26 cellular contexts compared by ENCODE assay signal in the genomic region with DNA sequence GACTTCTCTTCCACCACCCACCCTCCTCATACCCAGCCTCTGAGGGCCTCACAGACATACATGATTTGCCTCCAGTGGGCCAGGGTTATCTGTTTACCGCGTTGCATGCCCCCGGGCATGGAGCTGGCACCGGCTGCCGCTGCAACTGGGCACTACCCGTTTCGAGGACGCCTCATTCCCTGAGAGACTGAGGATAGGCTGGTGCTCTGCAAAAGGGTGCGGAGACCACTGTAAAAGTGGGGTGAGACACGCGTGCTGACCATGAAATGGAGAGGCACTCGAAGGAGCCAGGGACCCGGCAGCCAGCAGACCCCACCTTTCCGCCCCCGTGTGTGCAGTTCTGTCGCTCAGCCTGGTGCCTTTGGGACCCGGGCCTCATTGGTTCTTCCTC. TPM values are rescaled to one million over a fixed set of nuclear protein-coding genes. Genes with fewer than 3 reads are reported as not detected.
DNase-seq lines count a peak whose midpoint lies in the region; ATAC-seq and TF ChIP-seq lines count a peak whose summit lies in the region.
"Had no signal": no experiment of that assay in that cellular context is flagged by ENCODE, and none has a peak within 500 bp of the region (broad histone marks: within the 10 kb centered on the region; RNA-seq: fewer than 3 reads in every experiment).

No MANE protein-coding gene starts in this region.

- intact Hi-C loops in activated CD4-positive, alpha-beta memory T cell treated with anti-CD3 and anti-CD28 coated beads for 36 hours (cut with micrococcal nuclease): no loop called here

- H3K4me1 ChIP-seq in KMS-11 (ENCODE audit: low read depth, poor library complexity, severe bottlenecking): peaks cover 22% of the 10 kb centered on the region

- peak overlapping the region; percentile 28; the same call in 1 of the 2 replicates for H3K4me2 ChIP-seq in KMS-11
- H3K4me2 ChIP-seq: smooth muscle cell had no signal

- CTCF ChIA-PET in activated CD4-positive, alpha-beta memory T cell treated with anti-CD3 and anti-CD28 coated beads, Interleukin-2, amount 10 ng/mL, durations not matched to agents 7 days and 5 days (lab: Charles Lee): no interaction called here
- CTCF ChIA-PET in activated CD4-positive, alpha-beta memory T cell treated with anti-CD3 and anti-CD28 coated beads for 36 hours (lab: Charles Lee): no interaction called here

- no peak overlapping the region for H2AFZ ChIP-seq in KMS-11 (ENCODE audit: low read depth)
- H2AFZ ChIP-seq: GM23248 had no signal

- H3K36me3 Mint-ChIP-seq in activated CD4-positive, alpha-beta memory T cell treated with anti-CD3 and anti-CD28 coated beads, Interleukin-2, amount 10 ng/mL, durations not matched to agents 7 days and 5 days (ENCODE audit: low read depth): no peaks in the 10 kb centered on the region
- no peaks in the 10 kb centered on the region for H3K36me3 Mint-ChIP-seq in activated CD4-positive, alpha-beta memory T cell treated with anti-CD3 and anti-CD28 coated beads for 36 hours
- H3K36me3 Mint-ChIP-seq in central memory CD8-positive, alpha-beta T cell (ENCODE audit: insufficient read depth): peaks cover 5% of the 10 kb centered on the region
- no peaks in the 10 kb centered on the region for H3K36me3 Mint-ChIP-seq in stimulated activated effector memory CD8-positive, alpha-beta T cell treated with anti-CD3 and anti-CD28 coated beads, Interleukin-12 subunit alpha, Interleukin-12 subunit beta, amount 100 ng/mL, for 72 hours
- H3K36me3 Mint-ChIP-seq: activated naive CD4-positive, alpha-beta T cell treated with anti-CD3 and anti-CD28 coated beads, Interleukin-2, amount 50 U/mL, for 72 hours had no signal

- H3K27ac ChIP-seq in KMS-11: no peak overlapping the region
- H3K27ac ChIP-seq: 22Rv1, GM23248, HL-60, neutrophil, thoracic aorta had no signal

- no peaks in the 10 kb centered on the region for H3K79me2 ChIP-seq in KMS-11 (ENCODE audit: insufficient read depth, low read depth)

- H3K4me3 Mint-ChIP-seq in activated CD4-positive, alpha-beta memory T cell treated with anti-CD3 and anti-CD28 coated beads, Interleukin-2, amount 10 ng/mL, durations not matched to agents 7 days and 5 days: peak overlapping the region; percentile 2
- no peak overlapping the region for H3K4me3 Mint-ChIP-seq in activated CD4-positive, alpha-beta memory T cell treated with anti-CD3 and anti-CD28 coated beads for 36 hours
- H3K4me3 Mint-ChIP-seq in central memory CD8-positive, alpha-beta T cell: peak overlapping the region; percentile 72
- peak overlapping the region; percentile 46 for H3K4me3 Mint-ChIP-seq in stimulated activated effector memory CD8-positive, alpha-beta T cell treated with anti-CD3 and anti-CD28 coated beads, Interleukin-12 subunit alpha, Interleukin-12 subunit beta, amount 100 ng/mL, for 72 hours
- H3K4me3 Mint-ChIP-seq: activated CD4-positive, alpha-beta T cell treated with anti-CD3 and anti-CD28 coated beads for 36 hours had no signal

- ATAC-seq in central memory CD8-positive, alpha-beta T cell (replicated peaks; ENCODE audit: extremely low read depth, poor library complexity, severe bottlenecking): no peak
- ATAC-seq in stimulated activated effector memory CD8-positive, alpha-beta T cell treated with anti-CD3 and anti-CD28 coated beads, Interleukin-12 subunit alpha, Interleukin-12 subunit beta, amount 100 ng/mL, for 72 hours: no peak
- ATAC-seq: activated CD4-positive, alpha-beta T cell treated with anti-CD3 and anti-CD28 coated beads for 36 hours; activated naive CD4-positive, alpha-beta T cell treated with anti-CD3 and anti-CD28 coated beads, Interleukin-2, amount 50 U/mL, for 72 hours had no signal

- DNase-seq in activated CD4-positive, alpha-beta memory T cell treated with anti-CD3 and anti-CD28 coated beads, Interleukin-2, amount 10 ng/mL, durations not matched to agents 7 days and 5 days: no peak
- no peak for DNase-seq in activated CD4-positive, alpha-beta memory T cell treated with anti-CD3 and anti-CD28 coated beads for 36 hours
- no peak for DNase-seq in central memory CD8-positive, alpha-beta T cell (ENCODE audit: low spot score in 2 of 2)
- no peak for DNase-seq in stimulated activated effector memory CD8-positive, alpha-beta T cell treated with anti-CD3 and anti-CD28 coated beads, Interleukin-12 subunit alpha, Interleukin-12 subunit beta, amount 100 ng/mL, for 72 hours (ENCODE audit: low spot score in 2 of 2)
- DNase-seq in middle frontal gyrus (ENCODE audit: extremely low spot score, low spot score) (no peak), NCI-H82 (lab: John Stamatoyannopoulos, UW) (no peak), NCI-H187 treated with DMSO at 0.1 percent for 48 hours (lab: John Stamatoyannopoulos, UW) (no peak)
- DNase-seq: activated CD4-positive, alpha-beta T cell treated with anti-CD3 and anti-CD28 coated beads for 36 hours; AML-193; COR-L47; DND-41; erythroblast; foreskin melanocyte; GM23248; hippocampal formation; NCI-H1417 treated with DMSO at 0.1 percent for 48 hours; NCI-H510A treated with DMSO at 0.1 percent for 48 hours; stimulated activated naive CD4-positive, alpha-beta T cell; SW 1271 had no signal

- no peak overlapping the region for H3K27ac Mint-ChIP-seq in activated CD4-positive, alpha-beta memory T cell treated with anti-CD3 and anti-CD28 coated beads, Interleukin-2, amount 10 ng/mL, durations not matched to agents 7 days and 5 days
- H3K27ac Mint-ChIP-seq in activated CD4-positive, alpha-beta memory T cell treated with anti-CD3 and anti-CD28 coated beads for 36 hours: no peak overlapping the region
- peak overlapping the region; percentile 90 for H3K27ac Mint-ChIP-seq in central memory CD8-positive, alpha-beta T cell (ENCODE audit: low read depth)
- peak overlapping the region; percentile 90 for H3K27ac Mint-ChIP-seq in stimulated activated effector memory CD8-positive, alpha-beta T cell treated with anti-CD3 and anti-CD28 coated beads, Interleukin-12 subunit alpha, Interleukin-12 subunit beta, amount 100 ng/mL, for 72 hours
- H3K27ac Mint-ChIP-seq: activated CD4-positive, alpha-beta T cell treated with anti-CD3 and anti-CD28 coated beads for 36 hours; activated naive CD4-positive, alpha-beta T cell treated with anti-CD3 and anti-CD28 coated beads, Interleukin-2, amount 50 U/mL, for 72 hours had no signal

- no peaks in the 10 kb centered on the region for H3K36me3 ChIP-seq in KMS-11 (ENCODE audit: insufficient read depth)
- H3K36me3 ChIP-seq: neutrophil, thoracic aorta had no signal

- no peak overlapping the region for H3K4me3 ChIP-seq in KMS-11 (IDR thresholded peaks at IDR 0.05; ENCODE audit: insufficient read depth, low read depth, low read length)
- H3K4me3 ChIP-seq: GM23248, smooth muscle cell, thoracic aorta had no signal

- no peak for TF ChIP-seq CTCF in KMS-11 (conservative IDR thresholded peaks at IDR 0.05; ENCODE audit: low read depth, low read length)

- peaks cover 16% of the 10 kb centered on the region for H3K4me1 Mint-ChIP-seq in activated CD4-positive, alpha-beta memory T cell treated with anti-CD3 and anti-CD28 coated beads, Interleukin-2, amount 10 ng/mL, durations not matched to agents 7 days and 5 days
- peaks cover 14% of the 10 kb centered on the region for H3K4me1 Mint-ChIP-seq in activated CD4-positive, alpha-beta memory T cell treated with anti-CD3 and anti-CD28 coated beads for 36 hours (ENCODE audit: low read depth)
- peaks cover 21% of the 10 kb centered on the region for H3K4me1 Mint-ChIP-seq in central memory CD8-positive, alpha-beta T cell
- H3K4me1 Mint-ChIP-seq in stimulated activated effector memory CD8-positive, alpha-beta T cell treated with anti-CD3 and anti-CD28 coated beads, Interleukin-12 subunit alpha, Interleukin-12 subunit beta, amount 100 ng/mL, for 72 hours: peaks cover 45% of the 10 kb centered on the region

- no peaks in the 10 kb centered on the region for H4K20me1 ChIP-seq in KMS-11 (ENCODE audit: insufficient read depth)

- H3K27me3 ChIP-seq in KMS-11 (ENCODE audit: insufficient read depth, low read depth): peaks cover 91% of the 10 kb centered on the region
- H3K27me3 ChIP-seq: neutrophil had no signal

- peaks cover 6% of the 10 kb centered on the region for H3K27me3 Mint-ChIP-seq in activated CD4-positive, alpha-beta memory T cell treated with anti-CD3 and anti-CD28 coated beads, Interleukin-2, amount 10 ng/mL, durations not matched to agents 7 days and 5 days
- H3K27me3 Mint-ChIP-seq in activated CD4-positive, alpha-beta memory T cell treated with anti-CD3 and anti-CD28 coated beads for 36 hours: peaks cover 12% of the 10 kb centered on the region
- peaks cover 37% of the 10 kb centered on the region for H3K27me3 Mint-ChIP-seq in central memory CD8-positive, alpha-beta T cell
- H3K27me3 Mint-ChIP-seq: activated CD4-positive, alpha-beta T cell treated with anti-CD3 and anti-CD28 coated beads for 36 hours had no signal

- no peak overlapping the region for H3K9ac ChIP-seq in KMS-11
- H3K9ac ChIP-seq: GM23248 had no signal

- no peaks in the 10 kb centered on the region for H3K9me3 Mint-ChIP-seq in activated CD4-positive, alpha-beta memory T cell treated with anti-CD3 and anti-CD28 coated beads, Interleukin-2, amount 10 ng/mL, durations not matched to agents 7 days and 5 days
- no peaks in the 10 kb centered on the region for H3K9me3 Mint-ChIP-seq in activated CD4-positive, alpha-beta memory T cell treated with anti-CD3 and anti-CD28 coated beads for 36 hours
- no peaks in the 10 kb centered on the region for H3K9me3 Mint-ChIP-seq in central memory CD8-positive, alpha-beta T cell
- no peaks in the 10 kb centered on the region for H3K9me3 Mint-ChIP-seq in stimulated activated effector memory CD8-positive, alpha-beta T cell treated with anti-CD3 and anti-CD28 coated beads, Interleukin-12 subunit alpha, Interleukin-12 subunit beta, amount 100 ng/mL, for 72 hours
- H3K9me3 Mint-ChIP-seq: activated naive CD4-positive, alpha-beta T cell treated with anti-CD3 and anti-CD28 coated beads, Interleukin-2, amount 50 U/mL, for 72 hours had no signal

- POLR2A ChIA-PET in activated CD4-positive, alpha-beta memory T cell treated with anti-CD3 and anti-CD28 coated beads, Interleukin-2, amount 10 ng/mL, durations not matched to agents 7 days and 5 days (lab: Charles Lee): no interaction called here
- POLR2A ChIA-PET in activated CD4-positive, alpha-beta memory T cell treated with anti-CD3 and anti-CD28 coated beads for 36 hours (lab: Charles Lee): no interaction called here

RNA-seq across cellular contexts. Expression of a gene that starts 20.6 kb away (rescaled TPM):
- total RNA-seq in activated CD4-positive, alpha-beta memory T cell treated with anti-CD3 and anti-CD28 coated beads, Interleukin-2, amount 10 ng/mL, durations not matched to agents 7 days and 5 days: 1 to 10 TPM; 2.0 to 2.6 TPM
- under 1 TPM; 0.62 to 0.65 TPM for total RNA-seq in activated CD4-positive, alpha-beta memory T cell treated with anti-CD3 and anti-CD28 coated beads for 36 hours
- total RNA-seq: GM23248, thoracic aorta had no signal

RNA-seq across cellular contexts. Expression of a gene that starts 23.1 kb away (rescaled TPM):
- total RNA-seq in activated CD4-positive, alpha-beta memory T cell treated with anti-CD3 and anti-CD28 coated beads, Interleukin-2, amount 10 ng/mL, durations not matched to agents 7 days and 5 days: 10 to 100 TPM; 34.7 to 38.9 TPM
- 10 to 100 TPM; 34.5 to 34.6 TPM for total RNA-seq in activated CD4-positive, alpha-beta memory T cell treated with anti-CD3 and anti-CD28 coated beads for 36 hours

RNA-seq across cellular contexts. Expression of a gene that starts 48.2 kb away (rescaled TPM):
- total RNA-seq in activated CD4-positive, alpha-beta memory T cell treated with anti-CD3 and anti-CD28 coated beads, Interleukin-2, amount 10 ng/mL, durations not matched to agents 7 days and 5 days: 10 to 100 TPM; 15.9 to 17.3 TPM
- 10 to 100 TPM in 1 of 2 experiments, 1 to 10 TPM in 1; 9.2 to 10.4 TPM for total RNA-seq in activated CD4-positive, alpha-beta memory T cell treated with anti-CD3 and anti-CD28 coated beads for 36 hours

Comparison
In these comparisons a context has a peak if more than half of its experiments do, and no peak if none do; other contexts are left out.
1. H3K27ac Mint-ChIP-seq: peak in central memory CD8-positive, alpha-beta T cell (single experiment) and stimulated activated effector memory CD8-positive, alpha-beta T cell treated with anti-CD3 and anti-CD28 coated beads, Interleukin-12 subunit alpha, Interleukin-12 subunit beta, amount 100 ng/mL, for 72 hours (single experiment); none in activated CD4-positive, alpha-beta memory T cell treated with anti-CD3 and anti-CD28 coated beads, Interleukin-2, amount 10 ng/mL, durations not matched to agents 7 days and 5 days (single experiment) and activated CD4-positive, alpha-beta memory T cell treated with anti-CD3 and anti-CD28 coated beads for 36 hours (single experiment).